ENCODE assay signal across 34 cellular contexts in genomic region chr6:120111001-120111400, GRCh38.
DNase-seq lines count a peak whose midpoint lies in the region; ATAC-seq, FAIRE-seq and TF ChIP-seq lines count a peak whose summit lies in the region.
"Had no signal": no experiment of that assay in that cellular context is flagged by ENCODE, and none has a peak within 500 bp of the region (broad histone marks: within the 10 kb centered on the region; RNA-seq: fewer than 3 reads in every experiment).

No MANE protein-coding gene starts in this region.

- no peak for ATAC-seq in K562
- no peak for ATAC-seq in PC-3
- ATAC-seq: A549; CD8-positive, alpha-beta T cell had no signal

- H3K4me3 ChIP-seq in K562 (no peak overlapping the region), PC-3 (ENCODE audit: low read length) (no peak overlapping the region)
- H3K4me3 ChIP-seq: A549; BLaER1; BLaER1 treated with 17β-estradiol and CSF1 and Interleukin-3, amounts not matched to agents 10 nM and 100 nM had no signal

- no peaks in the 10 kb centered on the region for H3K9me3 ChIP-seq in K562 (replicated peaks; ENCODE audit: control insufficient read depth, insufficient read depth, low read depth, low read length)
- no peaks in the 10 kb centered on the region for H3K9me3 ChIP-seq in PC-3 (ENCODE audit: low read length)
- H3K9me3 ChIP-seq: A549; BE2C; BLaER1; BLaER1 treated with 17β-estradiol and CSF1 and Interleukin-3, amounts not matched to agents 10 nM and 100 nM; Caco-2 had no signal

- no peaks in the 10 kb centered on the region for H4K20me1 ChIP-seq in K562 (replicated peaks; ENCODE audit: control insufficient read depth, insufficient read depth, low read length)
- no peaks in the 10 kb centered on the region for H4K20me1 ChIP-seq in PC-3 (ENCODE audit: low read length)
- H4K20me1 ChIP-seq: BLaER1; BLaER1 treated with 17β-estradiol and CSF1 and Interleukin-3, amounts not matched to agents 10 nM and 100 nM had no signal

- H3K9me1 ChIP-seq in K562 (ENCODE audit: control insufficient read depth, insufficient read depth, low read length), result no peaks in the 10 kb centered on the region

- POLR2A ChIA-PET in K562 (lab: Yijun Ruan, JAX) (interaction anchor here (0.7 kb wide), 1 partner anchor 53 kb away, joined by 3 read pairs; no protein-coding TSS in a partner anchor), PC-3 (lab: Charles Lee; ENCODE audit: unreplicated experiment) (no interaction called here)

- 0% methylated on average over 4 of the region's 4 CpGs for WGBS in K562 (ENCODE audit: insufficient coverage, low coverage, missing lambda C conversion rate)

- H3K27me3 ChIP-seq in K562 (ENCODE audit: control insufficient read depth in 2 of 2, insufficient read depth in 2 of 2, low read length in 2 of 2) (no peaks in the 10 kb centered on the region), PC-3 (ENCODE audit: low read length) (no peaks in the 10 kb centered on the region)
- H3K27me3 ChIP-seq: BE2C; BLaER1; BLaER1 treated with 17β-estradiol and CSF1 and Interleukin-3, amounts not matched to agents 10 nM and 100 nM had no signal

- CTCF ChIA-PET in K562 (lab: Yijun Ruan, JAX; ENCODE audit: low intra/inter-chr PET ratio), result no interaction called here
- CTCF ChIA-PET in PC-3 (lab: Charles Lee), result no interaction called here

- in situ Hi-C loops in SK-MEL-5 (cut with HindIII; ENCODE audit: low pct_unique_long_range_greater_than_20kb, low sequenced_read_pairs), result no loop called here
- in situ Hi-C loops in K562 (cut with MboI), result no loop called here
- in situ Hi-C loops in GM13976 (cut with MboI; ENCODE audit: low sequenced_read_pairs, unreplicated experiment), result no loop called here

- no peaks in the 10 kb centered on the region for H3K79me2 ChIP-seq in K562 (ENCODE audit: control insufficient read depth, insufficient read depth, low read length)
- H3K79me2 ChIP-seq in PC-3 (ENCODE audit: low read length), result no peaks in the 10 kb centered on the region

- no peaks in the 10 kb centered on the region for H3F3A ChIP-seq in PC-3 (ENCODE audit: low read length, unreplicated experiment)

- TF ChIP-seq EP300 in K562 (IDR thresholded peaks at IDR 0.05; ENCODE audit: low read length), result no peak

- H3K9ac ChIP-seq in K562 (ENCODE audit: insufficient read depth in 1 of 2, low read depth in 2 of 2, low read length in 2 of 2) (no peak overlapping the region), PC-3 (ENCODE audit: low read length) (no peak overlapping the region)
- H3K9ac ChIP-seq: BLaER1; BLaER1 treated with 17β-estradiol and CSF1 and Interleukin-3, amounts not matched to agents 10 nM and 100 nM had no signal

- H3K27ac ChIP-seq in K562 (ENCODE audit: extremely low read depth, low read depth, low read length) (no peak overlapping the region), PC-3 (ENCODE audit: low read length) (no peak overlapping the region)
- H3K27ac ChIP-seq: 22Rv1; A549; BLaER1; BLaER1 treated with 17β-estradiol and CSF1 and Interleukin-3, amounts not matched to agents 10 nM and 100 nM; C4-2B had no signal

- BruUV-seq in K562 (replicated peaks; lab: Mats Ljungman, UMichigan) (no TSS peak), PC-3 (replicated peaks; lab: Mats Ljungman, UMichigan) (no TSS peak)

- DNase-seq in NCI-H82 (lab: John Stamatoyannopoulos, UW), result peak; percentile 1
- DNase-seq in NCI-H82 treated with DMSO at 0.1 percent for 48 hours (lab: John Stamatoyannopoulos, UW; ENCODE audit: unreplicated experiment), result no peak
- DNase-seq in OCI-M1 (lab: John Stamatoyannopoulos, UW), result peak; percentile 74
- DNase-seq in SK-MEL-5 (ENCODE audit: low read depth, low spot score), result peak; percentile 90
- DNase-seq in K562 (ENCODE audit: extremely low read depth in 1 of 4, low spot score in 3 of 4), result peak in 1 of 4 experiments; percentile 9
- DNase-seq in stimulated activated CD4-positive, alpha-beta T cell treated with anti-CD3 and anti-CD28 coated beads, Interleukin-4, amount 100 ng/mL, for 4 hours, result no peak
- DNase-seq in PC-3, result no peak
- DNase-seq in GM13976 (ENCODE audit: low spot score), result no peak
- DNase-seq: 8988T; ACHN; AML-193; BE2C; C1 segment of cervical spinal cord; Caco-2; Calu3; CD4-positive, alpha-beta memory T cell; CD4-positive, alpha-beta T cell; CD4-positive, CD25-positive, alpha-beta regulatory T cell; CD8-positive, alpha-beta memory T cell; CD8-positive, alpha-beta T cell; COR-L47; DMS 273 treated with DMSO at 0.1 percent for 48 hours; DMS153; DMS53; DMS79; DMS79 treated with DMSO at 0.1 percent for 48 hours; DND-41; EL had no signal

- H3K9me2 ChIP-seq in PC-3 (replicated peaks; ENCODE audit: low read length), result no peaks in the 10 kb centered on the region

- no peaks in the 10 kb centered on the region for H3K4me1 ChIP-seq in K562 (replicated peaks in 1 of 2; ENCODE audit: control insufficient read depth in 2 of 2, insufficient read depth in 2 of 2, low read length in 2 of 2)
- H3K4me1 ChIP-seq in PC-3 (ENCODE audit: insufficient read depth, low read length), result no peaks in the 10 kb centered on the region
- H3K4me1 ChIP-seq: A549; BLaER1; BLaER1 treated with 17β-estradiol and CSF1 and Interleukin-3, amounts not matched to agents 10 nM and 100 nM had no signal

- TF ChIP-seq POLR2A in K562 (conservative IDR thresholded peaks at IDR 0.05), result no peak

- TF ChIP-seq CTCF in K562 (IDR thresholded peaks at IDR 0.05 in 2 of 3, conservative IDR thresholded peaks at IDR 0.05 in 1 of 3; ENCODE audit: insufficient read depth in 2 of 3, low read depth in 1 of 3, low read length in 3 of 3) (no peak), PC-3 (conservative IDR thresholded peaks at IDR 0.05; ENCODE audit: low read depth, low read length) (no peak), GM13976 (IDR thresholded peaks at IDR 0.05; ENCODE audit: borderline replicate concordance, control extremely low read depth, extremely low read depth, insufficient read depth, missing control alignments) (no peak)

- no peak for TF ChIP-seq RAD21 in K562 (CRISPR knock-in tag; conservative IDR thresholded peaks at IDR 0.05 in 1 of 2, IDR thresholded peaks at IDR 0.05 in 1 of 2)

- intact Hi-C loops in K562 (cut with micrococcal nuclease), result no loop called here
- intact Hi-C loops in PC-3 (cut with micrococcal nuclease), result no loop called here

- FAIRE-seq in K562 (lab: Jason Lieb, UNC), result no peak
- FAIRE-seq: A549, D721Med had no signal

- H2AFZ ChIP-seq in K562 (ENCODE audit: low read depth, low read length) (no peak overlapping the region), PC-3 (ENCODE audit: low read length) (no peak overlapping the region)

- H3K36me3 ChIP-seq in K562 (ENCODE audit: control insufficient read depth, insufficient read depth, low read length) (no peaks in the 10 kb centered on the region), PC-3 (ENCODE audit: low read depth, low read length) (no peaks in the 10 kb centered on the region)
- H3K36me3 ChIP-seq: BE2C; BLaER1; BLaER1 treated with 17β-estradiol and CSF1 and Interleukin-3, amounts not matched to agents 10 nM and 100 nM had no signal

- H3K4me2 ChIP-seq in K562 (ENCODE audit: insufficient read depth, low read length), result no peak overlapping the region
- H3K4me2 ChIP-seq in PC-3 (ENCODE audit: low read length), result no peak overlapping the region
- H3K4me2 ChIP-seq: A549; BLaER1; BLaER1 treated with 17β-estradiol and CSF1 and Interleukin-3, amounts not matched to agents 10 nM and 100 nM had no signal

TF ChIP-seq in K562, 482 proteins besides CTCF, POLR2A, EP300 and RAD21:
- TF ChIP-seq ATF1 (CRISPR knock-in tag; IDR thresholded peaks at IDR 0.05) (no peak), ATF1 (tag; IDR thresholded peaks at IDR 0.05) (peak; percentile 58; the same call in 1 of the 2 replicates)
- TF ChIP-seq, protein P1, sequence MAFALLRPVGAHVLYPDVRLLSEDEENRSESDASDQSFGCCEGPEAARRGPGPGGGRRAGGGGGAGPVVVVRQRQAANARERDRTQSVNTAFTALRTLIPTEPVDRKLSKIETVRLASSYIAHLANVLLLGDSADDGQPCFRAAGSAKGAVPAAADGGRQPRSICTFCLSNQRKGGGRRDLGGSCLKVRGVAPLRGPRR (CRISPR knock-in tag; IDR thresholded peaks at IDR 0.05), result no peak
TF ChIP-seq in K562: peak in this region for 1.

Comparison
In these comparisons a context has a peak if more than half of its experiments do, and no peak if none do; other contexts are left out.
1. DNase-seq: peak in NCI-H82 (single experiment), OCI-M1 (single experiment) and SK-MEL-5 (single experiment); none in NCI-H82 treated with DMSO at 0.1 percent for 48 hours (single experiment), stimulated activated CD4-positive, alpha-beta T cell treated with anti-CD3 and anti-CD28 coated beads, Interleukin-4, amount 100 ng/mL, for 4 hours (0 of 2), PC-3 (single experiment) and GM13976 (single experiment).